17 cellular contexts compared by ENCODE assay signal in genomic region chr4:168639914-168640313, GRCh38.
"Had no signal": no experiment of that assay in that cellular context is flagged by ENCODE, and none has a peak within 500 bp of the region (broad histone marks: within the 10 kb centered on the region; RNA-seq: fewer than 3 reads in every experiment).

No MANE protein-coding gene starts in this region.

- H3K27ac ChIP-seq: neutrophil, thoracic aorta had no signal

- H3K27ac Mint-ChIP-seq: activated B cell treated with CpG ODN at 0.5 μM for 24 hours; activated CD8-positive, alpha-beta T cell treated with anti-CD3 and anti-CD28 coated beads, Interleukin-2, amount 10 ng/mL, durations not matched to agents 7 days and 5 days; activated naive CD8-positive, alpha-beta T cell; activated T-cell treated with anti-CD3 and anti-CD28 coated beads, Interleukin-2, amount 50 U/mL, for 72 hours; naive B cell had no signal

- H3K4me1 Mint-ChIP-seq: activated B cell treated with CpG ODN at 0.5 μM for 24 hours, naive B cell had no signal

- DNase-seq: activated B cell treated with CpG ODN at 0.5 μM for 24 hours; activated CD4-positive, alpha-beta T cell treated with anti-CD3 and anti-CD28 coated beads for 48 hours; activated CD8-positive, alpha-beta memory T cell treated with anti-CD3 and anti-CD28 coated beads, Interleukin-2, amount 50 U/mL, for 4 hours; activated CD8-positive, alpha-beta T cell treated with anti-CD3 and anti-CD28 coated beads, Interleukin-2, amount 10 ng/mL, durations not matched to agents 7 days and 5 days; activated gamma-delta T cell treated with Interleukin-2 at 50 U/mL for 16 hours; activated T-cell treated with anti-CD3 and anti-CD28 coated beads, Interleukin-2, amount 50 U/mL, for 72 hours; amniotic stem cell; effector CD8-positive, alpha-beta T cell; naive B cell; posterior cingulate gyrus; stimulated activated CD4-positive, alpha-beta T cell treated with anti-CD3 and anti-CD28 coated beads, Interleukin-1b, Interleukin-23, amount 100 ng/mL, for 48 hours; T-helper 2 cell had no signal

- H3K36me3 ChIP-seq: heart left ventricle, neutrophil, thoracic aorta had no signal

- H3K4me3 Mint-ChIP-seq: activated B cell treated with CpG ODN at 0.5 μM for 24 hours; activated CD8-positive, alpha-beta T cell treated with anti-CD3 and anti-CD28 coated beads, Interleukin-2, amount 10 ng/mL, durations not matched to agents 7 days and 5 days; activated naive CD8-positive, alpha-beta T cell; activated T-cell treated with anti-CD3 and anti-CD28 coated beads, Interleukin-2, amount 50 U/mL, for 72 hours; brain; naive B cell had no signal

- ATAC-seq: activated CD8-positive, alpha-beta T cell treated with anti-CD3 and anti-CD28 coated beads, Interleukin-2, amount 10 ng/mL, durations not matched to agents 7 days and 5 days; activated T-cell treated with anti-CD3 and anti-CD28 coated beads, Interleukin-2, amount 50 U/mL, for 72 hours had no signal

- H3K9me3 Mint-ChIP-seq: activated B cell treated with CpG ODN at 0.5 μM for 24 hours; activated T-cell treated with anti-CD3 and anti-CD28 coated beads, Interleukin-2, amount 50 U/mL, for 72 hours had no signal

- H3K27me3 Mint-ChIP-seq: brain had no signal

- H3K9me3 ChIP-seq: heart left ventricle, neutrophil, thoracic aorta had no signal

- H3K4me3 ChIP-seq: heart left ventricle, thoracic aorta had no signal

- H3K36me3 Mint-ChIP-seq: activated naive CD8-positive, alpha-beta T cell; brain; naive B cell had no signal

- H3K27me3 ChIP-seq: heart left ventricle had no signal
